6 cellular contexts compared by ENCODE assay signal in the genomic region with DNA sequence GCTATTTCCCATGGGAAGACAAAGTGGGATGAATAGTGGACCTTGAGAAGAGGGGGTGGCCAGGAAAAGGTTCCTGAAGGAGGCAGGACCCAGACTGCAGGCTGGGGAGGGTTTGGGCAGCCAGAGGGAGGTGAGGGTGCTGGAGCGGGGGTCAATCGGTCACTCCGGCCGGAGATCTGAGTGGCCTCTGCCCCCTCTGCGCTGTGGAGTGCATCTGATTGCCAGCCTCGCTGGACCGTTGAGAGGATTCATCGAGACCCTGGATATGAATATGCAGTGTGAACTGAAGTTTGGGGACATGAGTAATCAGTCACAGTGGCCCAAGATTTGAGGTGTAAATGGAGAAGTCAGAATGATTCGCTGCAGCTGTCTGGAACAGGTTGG. TPM values are rescaled to one million over a fixed set of nuclear protein-coding genes. Genes with fewer than 3 reads are reported as not detected.
DNase-seq lines count a peak whose midpoint lies in the region; ATAC-seq lines count a peak whose summit lies in the region.

No MANE protein-coding gene starts in this region.

- peak in 1 of 5 donors; percentile 57 for DNase-seq in CD4-positive, alpha-beta memory T cell
- DNase-seq in activated naive CD4-positive, alpha-beta T cell treated with anti-CD3 and anti-CD28 coated beads, Interleukin-2, amount 10 ng/mL, durations not matched to agents 7 days and 5 days: no peak
- DNase-seq in memory B cell (ENCODE audit: low spot score in 2 of 2) (no peak), AG20443 (ENCODE audit: low spot score) (no peak), 8988T (no peak)

- H3K4me3 Mint-ChIP-seq in CD4-positive, alpha-beta memory T cell: peak overlapping the region; percentile 96 to 100 (median 100)
- H3K4me3 Mint-ChIP-seq in activated naive CD4-positive, alpha-beta T cell treated with anti-CD3 and anti-CD28 coated beads, Interleukin-2, amount 10 ng/mL, durations not matched to agents 7 days and 5 days: peak overlapping the region; percentile 100
- peak overlapping the region; percentile 100 for H3K4me3 Mint-ChIP-seq in memory B cell

- intact Hi-C loops in CD4-positive, alpha-beta memory T cell (cut with micrococcal nuclease): loop anchor here (1.0 to 10.0 kb wide), 2 partner anchors 8 to 381 kb away; a partner anchor contains a TSS

- peaks cover 55% of the 10 kb centered on the region for H3K4me1 ChIP-seq in CD4-positive, alpha-beta memory T cell (ENCODE audit: insufficient read depth, low read length)

- peak overlapping the region; percentile 98 to 100 (median 100) for H3K27ac Mint-ChIP-seq in CD4-positive, alpha-beta memory T cell
- H3K27ac Mint-ChIP-seq in activated naive CD4-positive, alpha-beta T cell treated with anti-CD3 and anti-CD28 coated beads, Interleukin-2, amount 10 ng/mL, durations not matched to agents 7 days and 5 days: peak overlapping the region; percentile 99
- H3K27ac Mint-ChIP-seq in memory B cell: peak overlapping the region; percentile 100

- no peaks in the 10 kb centered on the region for H3K27me3 ChIP-seq in CD4-positive, alpha-beta memory T cell (ENCODE audit: insufficient read depth, low read length)

- H3K27ac ChIP-seq in CD4-positive, alpha-beta memory T cell (ENCODE audit: low read depth, low read length): peak overlapping the region; percentile 100

- H3K36me3 Mint-ChIP-seq in CD4-positive, alpha-beta memory T cell: peaks cover 14 to 28% of the 10 kb centered on the region in 2 donors
- peaks cover 29% of the 10 kb centered on the region for H3K36me3 Mint-ChIP-seq in activated naive CD4-positive, alpha-beta T cell treated with anti-CD3 and anti-CD28 coated beads, Interleukin-2, amount 10 ng/mL, durations not matched to agents 7 days and 5 days
- peaks cover 25% of the 10 kb centered on the region for H3K36me3 Mint-ChIP-seq in memory B cell

- no peaks in the 10 kb centered on the region for H3K36me3 ChIP-seq in CD4-positive, alpha-beta memory T cell (ENCODE audit: insufficient read depth, low read length)

- no peak for ATAC-seq in memory B cell (ENCODE audit: low read depth)
- no peak for ATAC-seq in HG02763 (IDR thresholded peaks at IDR 0.05; ENCODE audit: unreplicated experiment)

- H3K4me1 Mint-ChIP-seq in CD4-positive, alpha-beta memory T cell: peaks cover 46 to 74% (median 58%) of the 10 kb centered on the region in 4 donors
- H3K4me1 Mint-ChIP-seq in activated naive CD4-positive, alpha-beta T cell treated with anti-CD3 and anti-CD28 coated beads, Interleukin-2, amount 10 ng/mL, durations not matched to agents 7 days and 5 days: peaks cover 71% of the 10 kb centered on the region
- H3K4me1 Mint-ChIP-seq in memory B cell: peaks cover 43% of the 10 kb centered on the region

- no peaks in the 10 kb centered on the region for H3K9me3 ChIP-seq in CD4-positive, alpha-beta memory T cell (ENCODE audit: control insufficient read depth in 1 of 2, low read length in 2 of 2)

- H3K4me3 ChIP-seq in CD4-positive, alpha-beta memory T cell (ENCODE audit: low read length in 2 of 2): peak overlapping the region; percentile 86 to 99

- CTCF ChIA-PET in CD4-positive, alpha-beta memory T cell (lab: Charles Lee; ENCODE audit: partially characterized antibody): interaction anchor here (1.1 to 7.6 kb wide), 5 partner anchors 10 to 131 kb away, joined by 3 to 165 read pairs (median 6); no protein-coding TSS in a partner anchor
- CTCF ChIA-PET in activated naive CD4-positive, alpha-beta T cell treated with anti-CD3 and anti-CD28 coated beads, Interleukin-2, amount 10 ng/mL, durations not matched to agents 7 days and 5 days (lab: Charles Lee): interaction anchor here (1.9 kb wide), 1 partner anchor 19 kb away, joined by 5 read pairs; no protein-coding TSS in a partner anchor

- no peaks in the 10 kb centered on the region for H3K27me3 Mint-ChIP-seq in CD4-positive, alpha-beta memory T cell
- H3K27me3 Mint-ChIP-seq in activated naive CD4-positive, alpha-beta T cell treated with anti-CD3 and anti-CD28 coated beads, Interleukin-2, amount 10 ng/mL, durations not matched to agents 7 days and 5 days: peaks cover 12% of the 10 kb centered on the region
- no peaks in the 10 kb centered on the region for H3K27me3 Mint-ChIP-seq in memory B cell

- peaks cover 0 to 4% (median 0%) of the 10 kb centered on the region in 8 donors for H3K9me3 Mint-ChIP-seq in CD4-positive, alpha-beta memory T cell
- H3K9me3 Mint-ChIP-seq in activated naive CD4-positive, alpha-beta T cell treated with anti-CD3 and anti-CD28 coated beads, Interleukin-2, amount 10 ng/mL, durations not matched to agents 7 days and 5 days: no peaks in the 10 kb centered on the region
- peaks cover 2% of the 10 kb centered on the region for H3K9me3 Mint-ChIP-seq in memory B cell

- POLR2A ChIA-PET in CD4-positive, alpha-beta memory T cell (lab: Charles Lee; ENCODE audit: partially characterized antibody): interaction anchor here (0.6 to 9.9 kb wide), 17 partner anchors 8 to 518 kb away, joined by 3 to 91 read pairs (median 6); a partner anchor contains a TSS

RNA-seq across cellular contexts. Expression of a gene that starts 5.5 kb away (rescaled TPM):
- total RNA-seq in CD4-positive, alpha-beta memory T cell: 100 to 1,000 TPM in 1 of 2 experiments, 10 to 100 TPM in 1; 92.7 to 105 TPM
- polyA plus RNA-seq in CD4-positive, alpha-beta memory T cell: 10 to 100 TPM in 1 of 2 donors, 1 to 10 TPM in 1; 7.2 to 17.8 TPM

RNA-seq across cellular contexts. Expression of a gene that starts 8.1 kb away (rescaled TPM):
- 10 to 100 TPM; 21.2 to 23.4 TPM for total RNA-seq in CD4-positive, alpha-beta memory T cell
- polyA plus RNA-seq in CD4-positive, alpha-beta memory T cell: 10 to 100 TPM; 22.5 to 28.5 TPM

RNA-seq across cellular contexts. Expression of a gene that starts 11.0 kb away (rescaled TPM):
- 1 to 10 TPM; 7.4 TPM for total RNA-seq in CD4-positive, alpha-beta memory T cell
- polyA plus RNA-seq in CD4-positive, alpha-beta memory T cell: 1 to 10 TPM; 1.7 to 2.1 TPM

RNA-seq across cellular contexts. Expression of a gene that starts 12.7 kb away (rescaled TPM):
- total RNA-seq in CD4-positive, alpha-beta memory T cell: 1 to 10 TPM; 1.2 to 1.5 TPM
- under 1 TPM; 0.47 to 0.69 TPM for polyA plus RNA-seq in CD4-positive, alpha-beta memory T cell

RNA-seq across cellular contexts. Expression of a gene that starts 19.5 kb away (rescaled TPM):
- 100 to 1,000 TPM; 256 to 259 TPM for total RNA-seq in CD4-positive, alpha-beta memory T cell
- 10 to 100 TPM in 1 of 2 donors, 1 to 10 TPM in 1; 1.3 to 14.3 TPM for polyA plus RNA-seq in CD4-positive, alpha-beta memory T cell
